1 cellular context compared by ENCODE assay signal in the genomic region with DNA sequence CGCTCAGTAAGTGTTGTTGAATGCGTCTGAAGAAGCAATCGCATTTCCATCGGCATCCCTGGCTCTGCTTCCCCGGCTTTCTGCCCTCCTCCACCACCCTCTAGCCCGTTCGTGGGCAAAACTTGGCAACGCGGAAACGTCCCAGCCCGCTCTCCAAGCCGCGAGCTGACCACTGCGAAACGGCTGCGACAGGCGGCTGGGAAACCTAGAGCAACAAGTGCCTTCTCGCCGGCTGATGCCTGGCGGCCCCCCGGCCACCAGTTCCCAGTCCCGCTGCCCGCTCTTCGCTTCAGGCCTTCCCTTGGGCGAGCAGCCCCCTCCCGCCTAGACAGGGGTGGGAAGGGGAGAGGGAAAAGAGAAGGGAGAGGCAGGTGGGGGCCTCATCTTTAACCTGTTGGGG.
TF ChIP-seq lines count a peak whose summit lies in the region.

No MANE protein-coding gene starts in this region.

TF ChIP-seq in HepG2, 621 proteins besides CTCF, POLR2A, EP300 and RAD21:
- TF ChIP-seq ISL2 (CRISPR knock-in tag; IDR thresholded peaks at IDR 0.05) (no peak), ZBTB7B (CRISPR knock-in tag; IDR thresholded peaks at IDR 0.05) (no peak), RXRB (CRISPR knock-in tag; IDR thresholded peaks at IDR 0.05; ENCODE audit: borderline replicate concordance) (no peak), SOX13 (IDR thresholded peaks at IDR 0.05) (no peak), SOX13 (CRISPR knock-in tag; conservative IDR thresholded peaks at IDR 0.05 in 1 of 2, IDR thresholded peaks at IDR 0.05 in 1 of 2) (no peak), ZEB1 (IDR thresholded peaks at IDR 0.05; ENCODE audit: insufficient replicate concordance, low read depth) (no peak), ERF (CRISPR knock-in tag; IDR thresholded peaks at IDR 0.05) (no peak), ZBTB10 (CRISPR knock-in tag; IDR thresholded peaks at IDR 0.05; ENCODE audit: borderline replicate concordance) (no peak), SMYD3 (CRISPR knock-in tag; IDR thresholded peaks at IDR 0.05) (no peak), TSC22D2 (CRISPR knock-in tag; IDR thresholded peaks at IDR 0.05; ENCODE audit: borderline replicate concordance) (no peak)
